31 cellular contexts compared by ENCODE assay signal in genomic region chr5:162512935-162513575, GRCh38.
"Had no signal": no experiment of that assay in that cellular context is flagged by ENCODE, and none has a peak within 500 bp of the region (broad histone marks: within the 10 kb centered on the region; RNA-seq: fewer than 3 reads in every experiment).

No MANE protein-coding gene starts in this region.

- H3K9me3 ChIP-seq: pancreas, prostate gland, vagina had no signal

- H3K36me3 Mint-ChIP-seq: activated naive CD4-positive, alpha-beta T cell treated with anti-CD3 and anti-CD28 coated beads, Interleukin-2, amount 10 ng/mL, durations not matched to agents 7 days and 5 days; stimulated activated memory B cell treated with anti-CD40 and anti-IgM and Interleukin-4, amounts not matched to agents 10 μg/mL and 1 μg/mL and 100 μg/mL, for 72 hours; type B pancreatic cell had no signal

- H3K27me3 Mint-ChIP-seq: activated naive CD4-positive, alpha-beta T cell treated with anti-CD3 and anti-CD28 coated beads, Interleukin-2, amount 10 ng/mL, durations not matched to agents 7 days and 5 days; central memory CD8-positive, alpha-beta T cell; dendritic cell treated with granulocyte-macrophage colony-stimulating factor and Interleukin-4, amounts not matched to agents 40 ng/mL and 50 ng/mL, for 4 days; stimulated activated memory B cell treated with anti-CD40 and anti-IgM and Interleukin-4, amounts not matched to agents 10 μg/mL and 1 μg/mL and 100 μg/mL, for 72 hours; stimulated activated naive CD8-positive, alpha-beta T cell treated with anti-CD3 and anti-CD28 coated beads, Interleukin-15, amount 100 ng/mL, for 72 hours; type B pancreatic cell had no signal

- H3K27ac Mint-ChIP-seq: activated naive CD4-positive, alpha-beta T cell treated with anti-CD3 and anti-CD28 coated beads, Interleukin-2, amount 10 ng/mL, durations not matched to agents 7 days and 5 days; activated T-helper 1 cell treated with anti-CD3 and anti-CD28 coated beads, Interleukin-12 subunit alpha, Interleukin-12 subunit beta, Interleukin-2, Interleukin-4 antibody, amounts not matched to agents 30 ng/mL and 10 ng/mL and 1 ng/mL, durations not matched to agents 14 hours and 24 hours and 36 hours; dendritic cell treated with granulocyte-macrophage colony-stimulating factor and Interleukin-4, amounts not matched to agents 40 ng/mL and 50 ng/mL, for 4 days; endodermal cell; stimulated activated memory B cell treated with anti-CD40 and anti-IgM and Interleukin-4, amounts not matched to agents 10 μg/mL and 1 μg/mL and 100 μg/mL, for 72 hours; stimulated activated naive CD8-positive, alpha-beta T cell treated with anti-CD3 and anti-CD28 coated beads, Interleukin-15, amount 100 ng/mL, for 72 hours; T-helper 2 cell treated with Interferon-gamma antibody and Interleukin-4, amounts not matched to agents 5 μg/mL and 100 μg/mL, for 36 hours; type B pancreatic cell had no signal

- H3K4me3 Mint-ChIP-seq: activated naive CD4-positive, alpha-beta T cell treated with anti-CD3 and anti-CD28 coated beads, Interleukin-2, amount 10 ng/mL, durations not matched to agents 7 days and 5 days; activated T-helper 1 cell treated with anti-CD3 and anti-CD28 coated beads, Interleukin-12 subunit alpha, Interleukin-12 subunit beta, Interleukin-2, Interleukin-4 antibody, amounts not matched to agents 30 ng/mL and 10 ng/mL and 1 ng/mL, durations not matched to agents 14 hours and 24 hours and 36 hours; central memory CD8-positive, alpha-beta T cell; dendritic cell treated with granulocyte-macrophage colony-stimulating factor and Interleukin-4, amounts not matched to agents 40 ng/mL and 50 ng/mL, for 4 days; endodermal cell; stimulated activated memory B cell treated with anti-CD40 and anti-IgM and Interleukin-4, amounts not matched to agents 10 μg/mL and 1 μg/mL and 100 μg/mL, for 72 hours; stimulated activated naive CD8-positive, alpha-beta T cell treated with anti-CD3 and anti-CD28 coated beads, Interleukin-15, amount 100 ng/mL, for 72 hours; T-helper 2 cell treated with Interferon-gamma antibody and Interleukin-4, amounts not matched to agents 5 μg/mL and 100 μg/mL, for 36 hours; type B pancreatic cell had no signal

- H3K27me3 ChIP-seq: esophagus muscularis mucosa, heart right ventricle, pancreas, sigmoid colon, vagina had no signal

- H3K4me3 ChIP-seq: esophagus muscularis mucosa, heart right ventricle, mucosa of descending colon, pancreas, prostate gland, sigmoid colon, vagina had no signal

- H3K36me3 ChIP-seq: esophagus muscularis mucosa, heart right ventricle, pancreas, prostate gland, sigmoid colon, vagina had no signal

- ATAC-seq: heart right ventricle; left ventricle myocardium superior; mucosa of descending colon; pancreas; stimulated activated memory B cell treated with anti-CD40 and anti-IgM and Interleukin-4, amounts not matched to agents 10 μg/mL and 1 μg/mL and 100 μg/mL, for 72 hours; stimulated activated naive CD8-positive, alpha-beta T cell treated with anti-CD3 and anti-CD28 coated beads, Interleukin-15, amount 100 ng/mL, for 72 hours had no signal

- H3K27ac ChIP-seq: esophagus muscularis mucosa, heart right ventricle, pancreas, prostate gland, sigmoid colon, vagina had no signal

- H3K9me3 Mint-ChIP-seq: activated T-helper 1 cell treated with anti-CD3 and anti-CD28 coated beads, Interleukin-12 subunit alpha, Interleukin-12 subunit beta, Interleukin-2, Interleukin-4 antibody, amounts not matched to agents 30 ng/mL and 10 ng/mL and 1 ng/mL, durations not matched to agents 14 hours and 24 hours and 36 hours; type B pancreatic cell had no signal

- H3K4me1 ChIP-seq: esophagus muscularis mucosa, heart right ventricle, pancreas, prostate gland, sigmoid colon, vagina had no signal

- DNase-seq: activated CD4-positive, alpha-beta T cell treated with anti-CD3 and anti-CD28 coated beads for 4 hours; activated CD4-positive, alpha-beta T cell treated with anti-CD3 and anti-CD28 coated beads, Interleukin-2, amount 50 U/mL, for 4 hours; activated CD4-positive, CD25-positive, alpha-beta regulatory T cell; activated CD8-positive, alpha-beta memory T cell treated with anti-CD3 and anti-CD28 coated beads, Interleukin-2, amount 50 U/mL, for 4 hours; activated gamma-delta T cell; activated naive CD4-positive, alpha-beta T cell treated with anti-CD3 and anti-CD28 coated beads, Interleukin-2, amount 10 ng/mL, durations not matched to agents 7 days and 5 days; activated T-cell treated with anti-CD3 and anti-CD28 coated beads, Interleukin-2, amount 50 U/mL, for 1 hour; amniotic stem cell; endodermal cell; foreskin melanocyte; heart right ventricle; left ventricle myocardium superior; mucosa of descending colon; pancreas; sigmoid colon; small intestine; stimulated activated CD4-positive, alpha-beta T cell treated with anti-CD3 and anti-CD28 coated beads, Interleukin-1b, Interleukin-23, amount 100 ng/mL, for 48 hours; stimulated activated CD4-positive, alpha-beta T cell treated with anti-CD3 and anti-CD28 coated beads, Interleukin-4, amount 100 ng/mL, for 4 hours; stimulated activated CD8-positive, alpha-beta memory T cell treated with anti-CD3 and anti-CD28 coated beads, Interleukin-4, amount 100 ng/mL, for 48 hours; stimulated activated naive CD8-positive, alpha-beta T cell treated with anti-CD3 and anti-CD28 coated beads, Interleukin-15, amount 100 ng/mL, for 72 hours; substantia nigra; T-helper 1 cell had no signal

- H3K4me1 Mint-ChIP-seq: activated naive CD4-positive, alpha-beta T cell treated with anti-CD3 and anti-CD28 coated beads, Interleukin-2, amount 10 ng/mL, durations not matched to agents 7 days and 5 days; central memory CD8-positive, alpha-beta T cell; endodermal cell; stimulated activated memory B cell treated with anti-CD40 and anti-IgM and Interleukin-4, amounts not matched to agents 10 μg/mL and 1 μg/mL and 100 μg/mL, for 72 hours; stimulated activated naive CD8-positive, alpha-beta T cell treated with anti-CD3 and anti-CD28 coated beads, Interleukin-15, amount 100 ng/mL, for 72 hours had no signal
